Comparison of ENCODE assay signal across 1 cellular context in the genomic region with DNA sequence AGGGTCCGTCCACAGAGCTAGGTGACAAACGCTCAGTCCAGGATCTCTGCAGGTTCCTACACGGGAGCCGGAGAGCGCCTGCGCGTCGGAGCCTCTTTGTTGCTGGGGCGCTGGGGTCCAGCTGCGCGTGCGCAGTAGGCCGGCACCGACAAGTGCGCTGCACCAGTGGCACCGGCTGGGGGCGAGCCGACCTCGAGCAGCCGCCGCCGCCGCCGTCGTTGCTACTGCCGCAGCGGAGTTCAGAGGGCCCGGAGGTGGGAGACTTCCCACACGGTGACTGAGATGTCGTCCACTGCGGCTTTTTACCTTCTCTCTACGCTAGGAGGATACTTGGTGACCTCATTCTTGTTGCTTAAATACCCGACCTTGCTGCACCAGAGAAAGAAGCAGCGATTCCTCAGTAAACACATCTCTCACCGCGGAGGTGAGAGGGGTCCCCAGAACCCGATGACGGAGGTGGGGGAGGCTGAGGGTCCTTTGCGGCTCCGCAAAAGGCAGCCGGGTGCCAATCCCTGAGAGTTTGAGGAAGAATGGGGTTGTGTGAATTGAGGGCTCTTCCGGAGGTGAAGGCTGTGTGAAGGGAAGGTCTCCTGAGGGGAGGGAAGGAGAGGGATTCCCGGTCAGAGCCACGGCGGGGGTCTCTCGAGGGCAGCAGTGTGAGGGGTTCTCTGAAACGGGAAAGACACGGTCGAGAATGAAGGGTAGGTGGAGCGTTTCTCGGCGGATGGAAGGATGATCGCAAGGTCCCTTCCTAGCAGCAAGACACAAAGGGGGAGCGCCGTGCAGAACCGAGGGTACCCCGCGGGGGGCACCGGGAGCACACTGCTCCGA.
TF ChIP-seq lines count a peak whose summit lies in the region.

A gene (plus strand): TSS at position 184 of the 831 bp plus-strand sequence. CDS start 99 bp downstream, at position 283.

TF ChIP-seq in HEK293, 187 proteins besides CTCF, POLR2A, EP300 and RAD21 (continued from another document and continues in another):
- TF ChIP-seq, protein P1, sequence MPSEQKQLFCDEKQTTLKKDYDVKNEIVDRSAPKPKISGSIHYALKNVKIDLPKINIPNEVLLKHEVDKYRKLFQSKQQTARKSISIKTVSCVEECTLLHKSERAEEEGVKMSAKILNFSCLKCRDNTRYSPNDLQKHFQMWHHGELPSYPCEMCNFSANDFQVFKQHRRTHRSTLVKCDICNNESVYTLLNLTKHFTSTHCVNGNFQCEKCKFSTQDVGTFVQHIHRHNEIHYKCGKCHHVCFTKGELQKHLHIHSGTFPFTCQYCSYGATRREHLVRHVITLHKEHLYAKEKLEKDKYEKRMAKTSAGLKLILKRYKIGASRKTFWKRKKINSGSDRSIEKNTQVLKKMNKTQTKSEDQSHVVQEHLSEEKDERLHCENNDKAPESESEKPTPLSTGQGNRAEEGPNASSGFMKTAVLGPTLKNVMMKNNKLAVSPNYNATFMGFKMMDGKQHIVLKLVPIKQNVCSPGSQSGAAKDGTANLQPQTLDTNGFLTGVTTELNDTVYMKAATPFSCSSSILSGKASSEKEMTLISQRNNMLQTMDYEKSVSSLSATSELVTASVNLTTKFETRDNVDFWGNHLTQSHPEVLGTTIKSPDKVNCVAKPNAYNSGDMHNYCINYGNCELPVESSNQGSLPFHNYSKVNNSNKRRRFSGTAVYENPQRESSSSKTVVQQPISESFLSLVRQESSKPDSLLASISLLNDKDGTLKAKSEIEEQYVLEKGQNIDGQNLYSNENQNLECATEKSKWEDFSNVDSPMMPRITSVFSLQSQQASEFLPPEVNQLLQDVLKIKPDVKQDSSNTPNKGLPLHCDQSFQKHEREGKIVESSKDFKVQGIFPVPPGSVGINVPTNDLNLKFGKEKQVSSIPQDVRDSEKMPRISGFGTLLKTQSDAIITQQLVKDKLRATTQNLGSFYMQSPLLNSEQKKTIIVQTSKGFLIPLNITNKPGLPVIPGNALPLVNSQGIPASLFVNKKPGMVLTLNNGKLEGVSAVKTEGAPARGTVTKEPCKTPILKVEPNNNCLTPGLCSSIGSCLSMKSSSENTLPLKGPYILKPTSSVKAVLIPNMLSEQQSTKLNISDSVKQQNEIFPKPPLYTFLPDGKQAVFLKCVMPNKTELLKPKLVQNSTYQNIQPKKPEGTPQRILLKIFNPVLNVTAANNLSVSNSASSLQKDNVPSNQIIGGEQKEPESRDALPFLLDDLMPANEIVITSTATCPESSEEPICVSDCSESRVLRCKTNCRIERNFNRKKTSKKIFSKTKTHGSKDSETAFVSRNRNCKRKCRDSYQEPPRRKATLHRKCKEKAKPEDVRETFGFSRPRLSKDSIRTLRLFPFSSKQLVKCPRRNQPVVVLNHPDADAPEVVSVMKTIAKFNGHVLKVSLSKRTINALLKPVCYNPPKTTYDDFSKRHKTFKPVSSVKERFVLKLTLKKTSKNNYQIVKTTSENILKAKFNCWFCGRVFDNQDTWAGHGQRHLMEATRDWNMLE (tag by site-specific recombination; conservative IDR thresholded peaks at IDR 0.05; ENCODE audit: low read depth): 0 out of 2 replicates have a peak, but pooled peaks have one; percentile 17
- TF ChIP-seq ZFP3 (tag by site-specific recombination; IDR thresholded peaks at IDR 0.05; ENCODE audit: low read depth) (no peak), ZBTB20 (tag by site-specific recombination; IDR thresholded peaks at IDR 0.05) (peak; percentile 96), ZNF132 (tag by site-specific recombination; IDR thresholded peaks at IDR 0.05; ENCODE audit: borderline replicate concordance) (no peak), ZNF37A (tag by site-specific recombination; IDR thresholded peaks at IDR 0.05) (no peak), ZNF571 (tag by site-specific recombination; IDR thresholded peaks at IDR 0.05) (no peak), SP7 (tag by site-specific recombination; IDR thresholded peaks at IDR 0.05) (peak; percentile 46; the same call in 1 of the 2 replicates), ZNF175 (tag by site-specific recombination; IDR thresholded peaks at IDR 0.05) (no peak), ZNF600 (tag by site-specific recombination; IDR thresholded peaks at IDR 0.05) (peak; percentile 75), SCRT1 (tag by site-specific recombination; IDR thresholded peaks at IDR 0.05; ENCODE audit: borderline replicate concordance) (no peak), ZNF664 (tag by site-specific recombination; IDR thresholded peaks at IDR 0.05) (no peak), ZNF561 (tag by site-specific recombination; IDR thresholded peaks at IDR 0.05; ENCODE audit: borderline replicate concordance) (0 out of 2 replicates have a peak, but pooled peaks have one; percentile 21), ZBTB21 (tag by site-specific recombination; IDR thresholded peaks at IDR 0.05) (no peak; the same call in 1 of the 2 replicates), ZNF776 (tag by site-specific recombination; IDR thresholded peaks at IDR 0.05; ENCODE audit: borderline replicate concordance) (no peak), ZNF266 (tag by site-specific recombination; IDR thresholded peaks at IDR 0.05; ENCODE audit: low read depth) (no peak), ZNF560 (tag by site-specific recombination; IDR thresholded peaks at IDR 0.05; ENCODE audit: borderline replicate concordance) (0 out of 2 replicates have a peak, but pooled peaks have one; percentile 27), ZNF473 (tag by site-specific recombination; IDR thresholded peaks at IDR 0.05) (no peak), ZNF404 (tag by site-specific recombination; IDR thresholded peaks at IDR 0.05) (no peak), ZNF677 (tag by site-specific recombination; IDR thresholded peaks at IDR 0.05) (no peak), TCF7L2 (IDR thresholded peaks at IDR 0.05; ENCODE audit: borderline replicate concordance, low read depth, low read length) (no peak), MYNN (tag by site-specific recombination; IDR thresholded peaks at IDR 0.05; ENCODE audit: borderline replicate concordance) (peak; percentile 27; the same call in 1 of the 2 replicates), ZNF354C (tag by site-specific recombination; IDR thresholded peaks at IDR 0.05; ENCODE audit: borderline replicate concordance, low read depth) (no peak), ZNF169 (tag by site-specific recombination; IDR thresholded peaks at IDR 0.05) (no peak), ZNF629 (tag by site-specific recombination; IDR thresholded peaks at IDR 0.05) (peak; percentile 66; the same call in 1 of the 2 replicates), ZNF621 (tag by site-specific recombination; IDR thresholded peaks at IDR 0.05) (no peak), ZNF248 (tag by site-specific recombination; IDR thresholded peaks at IDR 0.05) (no peak), ZBTB7A (tag by site-specific recombination; IDR thresholded peaks at IDR 0.05; ENCODE audit: low read depth) (peak; percentile 76; the same call in 1 of the 2 replicates), ZNF24 (tag by site-specific recombination; IDR thresholded peaks at IDR 0.05) (peak; percentile 73), ZNF701 (tag by site-specific recombination; IDR thresholded peaks at IDR 0.05) (no peak), ZNF394 (tag by site-specific recombination; IDR thresholded peaks at IDR 0.05; ENCODE audit: borderline replicate concordance) (peak; percentile 23; the same call in 1 of the 2 replicates), ZSCAN30 (tag by site-specific recombination; IDR thresholded peaks at IDR 0.05) (no peak), ZNF10 (tag by site-specific recombination; IDR thresholded peaks at IDR 0.05) (0 out of 2 replicates have a peak, but pooled peaks have one; percentile 53), ZNF324 (tag by site-specific recombination; IDR thresholded peaks at IDR 0.05) (0 out of 2 replicates have a peak, but pooled peaks have one; percentile 61)
- TF ChIP-seq, protein P2, sequence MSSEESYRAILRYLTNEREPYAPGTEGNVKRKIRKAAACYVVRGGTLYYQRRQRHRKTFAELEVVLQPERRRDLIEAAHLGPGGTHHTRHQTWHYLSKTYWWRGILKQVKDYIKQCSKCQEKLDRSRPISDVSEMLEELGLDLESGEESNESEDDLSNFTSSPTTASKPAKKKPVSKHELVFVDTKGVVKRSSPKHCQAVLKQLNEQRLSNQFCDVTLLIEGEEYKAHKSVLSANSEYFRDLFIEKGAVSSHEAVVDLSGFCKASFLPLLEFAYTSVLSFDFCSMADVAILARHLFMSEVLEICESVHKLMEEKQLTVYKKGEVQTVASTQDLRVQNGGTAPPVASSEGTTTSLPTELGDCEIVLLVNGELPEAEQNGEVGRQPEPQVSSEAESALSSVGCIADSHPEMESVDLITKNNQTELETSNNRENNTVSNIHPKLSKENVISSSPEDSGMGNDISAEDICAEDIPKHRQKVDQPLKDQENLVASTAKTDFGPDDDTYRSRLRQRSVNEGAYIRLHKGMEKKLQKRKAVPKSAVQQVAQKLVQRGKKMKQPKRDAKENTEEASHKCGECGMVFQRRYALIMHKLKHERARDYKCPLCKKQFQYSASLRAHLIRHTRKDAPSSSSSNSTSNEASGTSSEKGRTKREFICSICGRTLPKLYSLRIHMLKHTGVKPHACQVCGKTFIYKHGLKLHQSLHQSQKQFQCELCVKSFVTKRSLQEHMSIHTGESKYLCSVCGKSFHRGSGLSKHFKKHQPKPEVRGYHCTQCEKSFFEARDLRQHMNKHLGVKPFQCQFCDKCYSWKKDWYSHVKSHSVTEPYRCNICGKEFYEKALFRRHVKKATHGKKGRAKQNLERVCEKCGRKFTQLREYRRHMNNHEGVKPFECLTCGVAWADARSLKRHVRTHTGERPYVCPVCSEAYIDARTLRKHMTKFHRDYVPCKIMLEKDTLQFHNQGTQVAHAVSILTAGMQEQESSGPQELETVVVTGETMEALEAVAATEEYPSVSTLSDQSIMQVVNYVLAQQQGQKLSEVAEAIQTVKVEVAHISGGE (tag by site-specific recombination; conservative IDR thresholded peaks at IDR 0.05; ENCODE audit: low read depth): no peak; the same call in 1 of the 2 replicates
- TF ChIP-seq, protein P3, sequence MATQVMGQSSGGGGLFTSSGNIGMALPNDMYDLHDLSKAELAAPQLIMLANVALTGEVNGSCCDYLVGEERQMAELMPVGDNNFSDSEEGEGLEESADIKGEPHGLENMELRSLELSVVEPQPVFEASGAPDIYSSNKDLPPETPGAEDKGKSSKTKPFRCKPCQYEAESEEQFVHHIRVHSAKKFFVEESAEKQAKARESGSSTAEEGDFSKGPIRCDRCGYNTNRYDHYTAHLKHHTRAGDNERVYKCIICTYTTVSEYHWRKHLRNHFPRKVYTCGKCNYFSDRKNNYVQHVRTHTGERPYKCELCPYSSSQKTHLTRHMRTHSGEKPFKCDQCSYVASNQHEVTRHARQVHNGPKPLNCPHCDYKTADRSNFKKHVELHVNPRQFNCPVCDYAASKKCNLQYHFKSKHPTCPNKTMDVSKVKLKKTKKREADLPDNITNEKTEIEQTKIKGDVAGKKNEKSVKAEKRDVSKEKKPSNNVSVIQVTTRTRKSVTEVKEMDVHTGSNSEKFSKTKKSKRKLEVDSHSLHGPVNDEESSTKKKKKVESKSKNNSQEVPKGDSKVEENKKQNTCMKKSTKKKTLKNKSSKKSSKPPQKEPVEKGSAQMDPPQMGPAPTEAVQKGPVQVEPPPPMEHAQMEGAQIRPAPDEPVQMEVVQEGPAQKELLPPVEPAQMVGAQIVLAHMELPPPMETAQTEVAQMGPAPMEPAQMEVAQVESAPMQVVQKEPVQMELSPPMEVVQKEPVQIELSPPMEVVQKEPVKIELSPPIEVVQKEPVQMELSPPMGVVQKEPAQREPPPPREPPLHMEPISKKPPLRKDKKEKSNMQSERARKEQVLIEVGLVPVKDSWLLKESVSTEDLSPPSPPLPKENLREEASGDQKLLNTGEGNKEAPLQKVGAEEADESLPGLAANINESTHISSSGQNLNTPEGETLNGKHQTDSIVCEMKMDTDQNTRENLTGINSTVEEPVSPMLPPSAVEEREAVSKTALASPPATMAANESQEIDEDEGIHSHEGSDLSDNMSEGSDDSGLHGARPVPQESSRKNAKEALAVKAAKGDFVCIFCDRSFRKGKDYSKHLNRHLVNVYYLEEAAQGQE (tag by site-specific recombination; IDR thresholded peaks at IDR 0.05): peak; percentile 9; the same call in 1 of the 2 replicates
- TF ChIP-seq, protein P4, sequence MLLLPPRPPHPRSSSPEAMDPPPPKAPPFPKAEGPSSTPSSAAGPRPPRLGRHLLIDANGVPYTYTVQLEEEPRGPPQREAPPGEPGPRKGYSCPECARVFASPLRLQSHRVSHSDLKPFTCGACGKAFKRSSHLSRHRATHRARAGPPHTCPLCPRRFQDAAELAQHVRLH (tag by site-specific recombination; IDR thresholded peaks at IDR 0.05): no peak
- TF ChIP-seq, protein P5, sequence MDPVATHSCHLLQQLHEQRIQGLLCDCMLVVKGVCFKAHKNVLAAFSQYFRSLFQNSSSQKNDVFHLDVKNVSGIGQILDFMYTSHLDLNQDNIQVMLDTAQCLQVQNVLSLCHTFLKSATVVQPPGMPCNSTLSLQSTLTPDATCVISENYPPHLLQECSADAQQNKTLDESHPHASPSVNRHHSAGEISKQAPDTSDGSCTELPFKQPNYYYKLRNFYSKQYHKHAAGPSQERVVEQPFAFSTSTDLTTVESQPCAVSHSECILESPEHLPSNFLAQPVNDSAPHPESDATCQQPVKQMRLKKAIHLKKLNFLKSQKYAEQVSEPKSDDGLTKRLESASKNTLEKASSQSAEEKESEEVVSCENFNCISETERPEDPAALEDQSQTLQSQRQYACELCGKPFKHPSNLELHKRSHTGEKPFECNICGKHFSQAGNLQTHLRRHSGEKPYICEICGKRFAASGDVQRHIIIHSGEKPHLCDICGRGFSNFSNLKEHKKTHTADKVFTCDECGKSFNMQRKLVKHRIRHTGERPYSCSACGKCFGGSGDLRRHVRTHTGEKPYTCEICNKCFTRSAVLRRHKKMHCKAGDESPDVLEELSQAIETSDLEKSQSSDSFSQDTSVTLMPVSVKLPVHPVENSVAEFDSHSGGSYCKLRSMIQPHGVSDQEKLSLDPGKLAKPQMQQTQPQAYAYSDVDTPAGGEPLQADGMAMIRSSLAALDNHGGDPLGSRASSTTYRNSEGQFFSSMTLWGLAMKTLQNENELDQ (tag by site-specific recombination; IDR thresholded peaks at IDR 0.05; ENCODE audit: low read depth): no peak
- TF ChIP-seq, protein P6, sequence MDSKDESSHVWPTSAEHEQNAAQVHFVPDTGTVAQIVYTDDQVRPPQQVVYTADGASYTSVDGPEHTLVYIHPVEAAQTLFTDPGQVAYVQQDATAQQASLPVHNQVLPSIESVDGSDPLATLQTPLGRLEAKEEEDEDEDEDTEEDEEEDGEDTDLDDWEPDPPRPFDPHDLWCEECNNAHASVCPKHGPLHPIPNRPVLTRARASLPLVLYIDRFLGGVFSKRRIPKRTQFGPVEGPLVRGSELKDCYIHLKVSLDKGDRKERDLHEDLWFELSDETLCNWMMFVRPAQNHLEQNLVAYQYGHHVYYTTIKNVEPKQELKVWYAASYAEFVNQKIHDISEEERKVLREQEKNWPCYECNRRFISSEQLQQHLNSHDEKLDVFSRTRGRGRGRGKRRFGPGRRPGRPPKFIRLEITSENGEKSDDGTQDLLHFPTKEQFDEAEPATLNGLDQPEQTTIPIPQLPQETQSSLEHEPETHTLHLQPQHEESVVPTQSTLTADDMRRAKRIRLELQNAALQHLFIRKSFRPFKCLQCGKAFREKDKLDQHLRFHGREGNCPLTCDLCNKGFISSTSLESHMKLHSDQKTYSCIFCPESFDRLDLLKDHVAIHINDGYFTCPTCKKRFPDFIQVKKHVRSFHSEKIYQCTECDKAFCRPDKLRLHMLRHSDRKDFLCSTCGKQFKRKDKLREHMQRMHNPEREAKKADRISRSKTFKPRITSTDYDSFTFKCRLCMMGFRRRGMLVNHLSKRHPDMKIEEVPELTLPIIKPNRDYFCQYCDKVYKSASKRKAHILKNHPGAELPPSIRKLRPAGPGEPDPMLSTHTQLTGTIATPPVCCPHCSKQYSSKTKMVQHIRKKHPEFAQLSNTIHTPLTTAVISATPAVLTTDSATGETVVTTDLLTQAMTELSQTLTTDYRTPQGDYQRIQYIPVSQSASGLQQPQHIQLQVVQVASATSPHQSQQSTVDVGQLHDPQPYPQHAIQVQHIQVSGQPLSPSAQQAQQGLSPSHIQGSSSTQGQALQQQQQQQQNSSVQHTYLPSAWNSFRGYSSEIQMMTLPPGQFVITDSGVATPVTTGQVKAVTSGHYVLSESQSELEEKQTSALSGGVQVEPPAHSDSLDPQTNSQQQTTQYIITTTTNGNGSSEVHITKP (tag by site-specific recombination; IDR thresholded peaks at IDR 0.05): no peak; the same call in 1 of the 2 replicates
